In the genomic region with DNA sequence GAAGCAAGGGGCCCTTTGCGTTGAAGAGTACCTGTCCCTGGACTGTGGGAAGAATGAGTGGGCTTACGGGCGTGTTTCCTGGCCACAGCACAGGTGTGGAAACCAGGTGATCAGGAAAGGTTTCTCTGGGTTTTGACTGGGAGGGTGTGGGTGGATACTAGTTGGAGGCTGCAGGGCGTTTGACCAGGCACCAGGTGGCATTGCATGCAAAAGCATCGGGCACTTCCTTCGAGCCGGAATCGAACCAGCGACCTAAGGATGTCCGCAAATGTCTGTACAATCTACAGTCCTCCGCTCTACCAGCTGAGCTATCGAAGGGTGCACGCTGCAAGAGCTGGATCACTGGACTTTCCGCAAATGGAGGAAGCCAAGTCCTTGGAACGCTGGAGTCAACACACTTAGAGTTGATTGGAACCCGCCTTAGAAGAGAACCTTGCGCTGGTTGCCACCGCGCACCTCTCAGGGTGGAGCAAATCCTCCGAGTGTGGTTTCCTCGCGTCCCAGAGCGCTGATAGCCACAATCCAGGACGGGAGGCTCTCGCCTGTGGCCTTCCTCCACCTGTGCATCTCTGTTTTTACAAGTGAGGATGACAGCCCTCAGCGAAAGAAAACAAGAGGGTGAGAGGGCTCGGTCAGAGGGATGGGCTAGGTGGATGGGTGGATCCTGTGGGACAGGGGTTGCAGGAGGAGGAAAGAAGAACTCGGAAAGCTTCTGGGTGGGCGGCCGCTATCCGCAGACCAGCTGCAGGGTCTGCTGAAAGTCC, we compare ENCODE assay signal across 8 cellular contexts. TPM values are rescaled to one million over a fixed set of nuclear protein-coding genes. Genes with fewer than 3 reads are reported as not detected.
DNase-seq lines count a peak whose midpoint lies in the region; ATAC-seq, FAIRE-seq and TF ChIP-seq lines count a peak whose summit lies in the region.

No MANE protein-coding gene starts in this region.

- TF ChIP-seq CTCF in 22Rv1 (IDR thresholded peaks at IDR 0.05) (peak; percentile 73), Panc1 (IDR thresholded peaks at IDR 0.05) (peak; percentile 54), pancreas (IDR thresholded peaks at IDR 0.05) (peak; percentile 32 to 56 (median 40)), type B pancreatic cell (conservative IDR thresholded peaks at IDR 0.05) (peak; percentile 51)

- DNase-seq in Panc1 (ENCODE audit: low read depth, low spot score): peak; percentile 97
- DNase-seq in globus pallidus (ENCODE audit: low spot score): peak; percentile 64
- peak; percentile 74 to 92 (median 84) for DNase-seq in pancreas
- DNase-seq in type B pancreatic cell (ENCODE audit: extremely low spot score, unreplicated experiment): no peak

- CTCF ChIA-PET in Panc1 (lab: Charles Lee): interaction anchor here (0.6 to 1.2 kb wide), 6 partner anchors 18 to 191 kb away, joined by 3 to 7 read pairs (median 6); no protein-coding TSS in a partner anchor

- H3K27me3 Mint-ChIP-seq in activated T-helper 17 cell treated with anti-CD3 and anti-CD28 coated beads, Interleukin-2, amount 50 U/mL, for 72 hours: no peaks in the 10 kb centered on the region
- H3K27me3 Mint-ChIP-seq in type B pancreatic cell: peaks cover 94% of the 10 kb centered on the region

- no peaks in the 10 kb centered on the region for H3K9me3 Mint-ChIP-seq in activated T-helper 17 cell treated with anti-CD3 and anti-CD28 coated beads, Interleukin-2, amount 50 U/mL, for 72 hours
- no peaks in the 10 kb centered on the region for H3K9me3 Mint-ChIP-seq in type B pancreatic cell

- peak overlapping the region; percentile 49 for H3K27ac Mint-ChIP-seq in activated T-helper 17 cell treated with anti-CD3 and anti-CD28 coated beads, Interleukin-2, amount 50 U/mL, for 72 hours
- H3K27ac Mint-ChIP-seq in type B pancreatic cell: peak overlapping the region; percentile 71

- H3K4me1 Mint-ChIP-seq in activated T-helper 17 cell treated with anti-CD3 and anti-CD28 coated beads, Interleukin-2, amount 50 U/mL, for 72 hours: peaks cover 23% of the 10 kb centered on the region
- no peaks in the 10 kb centered on the region for H3K4me1 Mint-ChIP-seq in type B pancreatic cell (ENCODE audit: unreplicated experiment)

- H3K4me1 ChIP-seq in Panc1 (ENCODE audit: control insufficient read depth, insufficient read depth, low read length) (no peaks in the 10 kb centered on the region), pancreas (no peaks in the 10 kb centered on the region)

- intact Hi-C loops in Panc1 (cut with micrococcal nuclease; ENCODE audit: unreplicated experiment) (no loop called here), pancreas (cut with DNase I) (no loop called here)

- no peaks in the 10 kb centered on the region for H3K36me3 ChIP-seq in Panc1 (ENCODE audit: control insufficient read depth, insufficient read depth, low read length)
- no peaks in the 10 kb centered on the region for H3K36me3 ChIP-seq in pancreas

- no peaks in the 10 kb centered on the region for H3K9me3 ChIP-seq in Panc1 (ENCODE audit: control insufficient read depth, insufficient read depth, low read depth, low read length)
- no peaks in the 10 kb centered on the region for H3K9me3 ChIP-seq in pancreas

- TF ChIP-seq POLR2A in GM18505 (IDR thresholded peaks at IDR 0.05; ENCODE audit: borderline replicate concordance, extremely low read depth, insufficient read depth, insufficient read length): no peak

- H3K27ac ChIP-seq in 22Rv1 (peak overlapping the region; percentile 77), Panc1 (ENCODE audit: low read length) (peak overlapping the region; percentile 55), pancreas (no peak overlapping the region)

- no peaks in the 10 kb centered on the region for H3K36me3 Mint-ChIP-seq in activated T-helper 17 cell treated with anti-CD3 and anti-CD28 coated beads, Interleukin-2, amount 50 U/mL, for 72 hours (ENCODE audit: low read depth)
- no peaks in the 10 kb centered on the region for H3K36me3 Mint-ChIP-seq in type B pancreatic cell

- peak overlapping the region; percentile 83 for H3K4me3 Mint-ChIP-seq in activated T-helper 17 cell treated with anti-CD3 and anti-CD28 coated beads, Interleukin-2, amount 50 U/mL, for 72 hours
- peak overlapping the region; percentile 83 for H3K4me3 Mint-ChIP-seq in type B pancreatic cell

- no TSS peak for BruUV-seq in Panc1 (replicated peaks; lab: Mats Ljungman, UMichigan)

- WGBS in pancreas, 2 donors: 4 to 7% methylated on average over 31 of the region's 31 CpGs

- in situ Hi-C loops in Panc1 (cut with HindIII; ENCODE audit: low pct_unique_long_range_greater_than_20kb, low sequenced_read_pairs): no loop called here

- POLR2A ChIA-PET in Panc1 (lab: Charles Lee): no interaction called here

- no peak for FAIRE-seq in pancreas (lab: Jason Lieb, UNC)

- H3K4me3 ChIP-seq in Panc1 (ENCODE audit: low read depth in 2 of 2, low read length in 2 of 2): peak overlapping the region; percentile 63 to 94
- H3K4me3 ChIP-seq in pancreas: peak overlapping the region in 2 of 4 donors; percentile 11 to 25

- H3K27me3 ChIP-seq in Panc1 (ENCODE audit: control insufficient read depth, insufficient read depth, low read length) (no peaks in the 10 kb centered on the region), pancreas (no peaks in the 10 kb centered on the region)

- ATAC-seq in GM18505 (IDR thresholded peaks at IDR 0.05; ENCODE audit: unreplicated experiment) (peak; percentile 57), HG03280 (IDR thresholded peaks at IDR 0.05; ENCODE audit: unreplicated experiment) (peak; percentile 39), Panc1 (peak; percentile 95), pancreas (peak; percentile 96 to 99 (median 98))
- ATAC-seq in activated T-helper 17 cell treated with anti-CD3 and anti-CD28 coated beads, Interleukin-2, amount 50 U/mL, for 72 hours (replicated peaks): peak; percentile 82

RNA-seq across cellular contexts. Expression of a gene that starts 21.2 kb away (rescaled TPM):
- total RNA-seq in Panc1 (2021; ENCODE audit: unreplicated experiment) (3.3 TPM), pancreas (10 to 100 TPM; 13.6 to 26.7 (median 15.4) TPM), type B pancreatic cell (ENCODE audit: low replicate concordance) (10.5 and 19.3 TPM in 2 replicates)
- polyA plus RNA-seq in Panc1 (2012; ENCODE audit: insufficient read length): 3.3 TPM
- 1 to 10 TPM; 1.0 to 6.1 TPM for total RNA-seq in activated T-helper 17 cell treated with anti-CD3 and anti-CD28 coated beads, Interleukin-2, amount 50 U/mL, for 72 hours
- polyA plus RNA-seq in pancreas: 10 to 100 TPM in 1 of 2 donors, 1 to 10 TPM in 1; 9.6 to 24.7 TPM

RNA-seq across cellular contexts. Expression of a gene that starts 21.7 kb away (rescaled TPM):
- total RNA-seq in Panc1 (2021; ENCODE audit: unreplicated experiment): not detected
- polyA plus RNA-seq in Panc1 (2012; ENCODE audit: insufficient read length): not detected
- total RNA-seq in activated T-helper 17 cell treated with anti-CD3 and anti-CD28 coated beads, Interleukin-2, amount 50 U/mL, for 72 hours: not detected
- total RNA-seq in pancreas: not detected
- not detected for polyA plus RNA-seq in pancreas
- not detected in 2 replicates for total RNA-seq in type B pancreatic cell (ENCODE audit: low replicate concordance)

RNA-seq across cellular contexts. Expression of a gene that starts 25.4 kb away (rescaled TPM):
- 1.9 TPM for total RNA-seq in Panc1 (2021; ENCODE audit: unreplicated experiment)
- 3.8 TPM for polyA plus RNA-seq in Panc1 (2012; ENCODE audit: insufficient read length)
- total RNA-seq in activated T-helper 17 cell treated with anti-CD3 and anti-CD28 coated beads, Interleukin-2, amount 50 U/mL, for 72 hours: 10 to 100 TPM in 1 of 2 donors, 1 to 10 TPM in 1; 3.6 to 11.1 TPM
- 10 to 100 TPM in 5 of 6 donors, 1 to 10 TPM in 1; 9.8 to 16.0 (median 13.3) TPM for total RNA-seq in pancreas
- polyA plus RNA-seq in pancreas: 10 to 100 TPM; 11.8 to 14.7 TPM
- 24.5 and 43.0 TPM in 2 replicates for total RNA-seq in type B pancreatic cell (ENCODE audit: low replicate concordance)

Comparison
In these comparisons a context has a peak if more than half of its experiments do, and no peak if none do; other contexts are left out.
1. H3K27ac ChIP-seq: peak in 22Rv1 (single experiment) and Panc1 (single experiment); none in pancreas (0 of 4).
2. ATAC-seq: peak in every context shown above with its lines; median percentile 98 in pancreas; 95 in Panc1; 82 in activated T-helper 17 cell treated with anti-CD3 and anti-CD28 coated beads, Interleukin-2, amount 50 U/mL, for 72 hours; 57 in GM18505; 39 in HG03280.
3. Peak in every context shown above with its lines, with median percentiles within 50 percentile points of each other: CTCF ChIP-seq.